Comparison of ENCODE assay signal across 8 cellular contexts in genomic region chr19:18290250-18291018, GRCh38. TPM values are rescaled to one million over a fixed set of nuclear protein-coding genes. Genes with fewer than 3 reads are reported as not detected.
A peak's percentile ranks its signal among the peaks of the same experiment; 100 is the strongest.
DNase-seq lines count a peak whose midpoint lies in the region; ATAC-seq, FAIRE-seq and TF ChIP-seq lines count a peak whose summit lies in the region.

No MANE protein-coding gene starts in this region.

- BruUV-seq in A673 (replicated peaks; lab: Mats Ljungman, UMichigan), result no TSS peak

- CTCF ChIA-PET in A673 (lab: Charles Lee), result no interaction called here
- CTCF ChIA-PET in H1 (lab: Charles Lee; ENCODE audit: partially characterized antibody), result interaction anchor here (0.8 to 2.6 kb wide), 4 partner anchors 11 to 43 kb away, joined by 4 to 8 read pairs (median 4); no protein-coding TSS in a partner anchor

- H3K27me3 ChIP-seq in A673 (replicated peaks; ENCODE audit: insufficient read depth, low read depth, low read length, poor library complexity) (no peaks in the 10 kb centered on the region), H1 (replicated peaks in 1 of 4; ENCODE audit: control insufficient read depth in 3 of 4, extremely low read depth in 1 of 4, insufficient read depth in 3 of 4, low read length in 3 of 4) (peaks cover 0 to 6% (median 0%) of the 10 kb centered on the region in 4 experiments; a peak in 3 of 7 replicates)

- H3K4me2 ChIP-seq in H1 (ENCODE audit: insufficient read depth in 1 of 2, low read depth in 2 of 2, low read length in 2 of 2), result peak overlapping the region in 1 of 2 experiments; percentile 75; a peak in 1 of 4 replicates

- H2BK120ac ChIP-seq in H1 (replicated peaks; ENCODE audit: low read depth, low read length), result peak overlapping the region; percentile 10

- H2BK20ac ChIP-seq in H1 (ENCODE audit: low read length), result 0 out of 2 replicates have a peak overlapping the region, but pooled peaks have one; percentile 32

- H3K9me3 ChIP-seq in A673 (ENCODE audit: low read depth, low read length, poor library complexity, severe bottlenecking) (no peaks in the 10 kb centered on the region), H1 (ENCODE audit: insufficient read depth in 2 of 2, low read depth in 1 of 2, low read length in 1 of 2) (no peaks in the 10 kb centered on the region)

- TF ChIP-seq CTCF in A673 (conservative IDR thresholded peaks at IDR 0.05; ENCODE audit: low read depth, low read length), result no peak
- no peak for TF ChIP-seq CTCF in H1 (IDR thresholded peaks at IDR 0.05; ENCODE audit: control extremely low read depth in 1 of 3, insufficient read depth in 1 of 3, low read depth in 1 of 3, low read length in 3 of 3)

- peaks cover 27% of the 10 kb centered on the region for H3K23me2 ChIP-seq in H1 (ENCODE audit: low read depth, low read length)

- TF ChIP-seq RAD21 in H1 (IDR thresholded peaks at IDR 0.05 in 1 of 2, conservative IDR thresholded peaks at IDR 0.05 in 1 of 2; ENCODE audit: low read depth in 2 of 2, low read length in 2 of 2), result no peak

- no peak overlapping the region for H3K56ac ChIP-seq in H1 (replicated peaks; ENCODE audit: insufficient read length, low read depth, low read length)

- H2BK15ac ChIP-seq in H1 (ENCODE audit: low read length), result no peak overlapping the region; the same call in 1 of the 2 replicates

- H2AFZ ChIP-seq in H1 (ENCODE audit: low read length), result no peak overlapping the region

- DNase-seq in A673 (ENCODE audit: low spot score) (no peak), H1 (ENCODE audit: low read depth in 1 of 2, low spot score in 2 of 2) (no peak), occipital lobe (lab: John Stamatoyannopoulos, UW) (no peak), AG20443 (ENCODE audit: low spot score) (no peak)
- peak; percentile 81 to 83 for DNase-seq in activated CD4-positive, alpha-beta T cell treated with anti-CD3 and anti-CD28 coated beads, Interleukin-2, amount 50 U/mL, for 4 hours
- peak; percentile 90 to 96 (median 92) for DNase-seq in stimulated activated CD4-positive, alpha-beta T cell treated with anti-CD3 and anti-CD28 coated beads, Interleukin-12 subunit alpha, Interleukin-12 subunit beta, amount 100 ng/mL, for 48 hours (ENCODE audit: low read depth in 2 of 3, low spot score in 1 of 3)

- POLR2A ChIA-PET in A673 (lab: Charles Lee; ENCODE audit: low non-redundant PET) (no interaction called here), H1 (lab: Charles Lee; ENCODE audit: partially characterized antibody) (interaction anchor here (1.0 to 6.2 kb wide), 4 partner anchors 10 to 127 kb away, joined by 3 to 237 read pairs (median 42); partner anchors contain the start of genes JUND and SSBP4)

- FAIRE-seq in H1 (lab: Jason Lieb, UNC), result no peak

- no peak overlapping the region for H3K9ac ChIP-seq in H1 (replicated peaks in 1 of 4; ENCODE audit: extremely low read depth in 1 of 4, low read depth in 3 of 4, low read length in 3 of 4)

- TF ChIP-seq EP300 in H1 (IDR thresholded peaks at IDR 0.05; ENCODE audit: borderline replicate concordance in 1 of 2, low read depth in 2 of 2, low read length in 2 of 2), result no peak

- no peak overlapping the region for H4K5ac ChIP-seq in H1 (ENCODE audit: insufficient read length, low read depth, low read length)

- no peaks in the 10 kb centered on the region for H3K36me3 ChIP-seq in A673 (ENCODE audit: insufficient read depth, low read length, poor library complexity, severe bottlenecking)
- no peaks in the 10 kb centered on the region for H3K36me3 ChIP-seq in H1 (ENCODE audit: control insufficient read depth in 2 of 4, insufficient read depth in 4 of 4, low read length in 3 of 4)

- peak overlapping the region; percentile 28 for H3K27ac ChIP-seq in A673 (ENCODE audit: low read depth, low read length, poor library complexity, severe bottlenecking)
- no peak overlapping the region for H3K27ac ChIP-seq in H1 (ENCODE audit: low read depth, low read length)

- ATAC-seq in HG03108 (IDR thresholded peaks at IDR 0.05; ENCODE audit: unreplicated experiment) (peak; percentile 30), HG03139 (IDR thresholded peaks at IDR 0.05; ENCODE audit: unreplicated experiment) (no peak)

- H3K14ac ChIP-seq in H1 (ENCODE audit: insufficient read length), result no peak overlapping the region

- no peaks in the 10 kb centered on the region for H3K79me2 ChIP-seq in H1 (ENCODE audit: control insufficient read depth in 1 of 2, insufficient read depth in 2 of 2, low read length in 2 of 2)

- no peak overlapping the region; the same call in 1 of the 2 replicates for H2BK5ac ChIP-seq in H1 (ENCODE audit: low read depth, low read length)

- intact Hi-C loops in A673 (cut with micrococcal nuclease; ENCODE audit: unreplicated experiment), result no loop called here

- H3K23ac ChIP-seq in H1 (ENCODE audit: insufficient read length), result no peak overlapping the region

- H4K20me1 ChIP-seq in H1 (replicated peaks in 1 of 2; ENCODE audit: control insufficient read depth in 1 of 2, insufficient read depth in 2 of 2, low read length in 2 of 2), result peaks cover 0 to 6% of the 10 kb centered on the region in 2 experiments

- H2AK5ac ChIP-seq in H1 (ENCODE audit: low read depth, low read length), result peak overlapping the region; percentile 89

- no peak overlapping the region for H3K4ac ChIP-seq in H1 (replicated peaks; ENCODE audit: insufficient read length, low read depth, low read length)

- no peaks in the 10 kb centered on the region for H3K79me1 ChIP-seq in H1 (ENCODE audit: low read depth, low read length)

- peak overlapping the region; percentile 86 for H4K91ac ChIP-seq in H1 (replicated peaks; ENCODE audit: insufficient read length, low read length)

- peak overlapping the region; percentile 94; the same call in 1 of the 2 replicates for H2BK12ac ChIP-seq in H1 (ENCODE audit: low read depth, low read length)

- H3K4me3 ChIP-seq in A673 (ENCODE audit: low read depth, low read length, poor library complexity, severe bottlenecking), result no peak overlapping the region
- H3K4me3 ChIP-seq in H1 (ENCODE audit: extremely low read depth in 1 of 4, insufficient read depth in 2 of 4, low read depth in 3 of 4, low read length in 4 of 4), result no peak overlapping the region

- H3K18ac ChIP-seq in H1 (ENCODE audit: extremely low read depth, low read length), result peak overlapping the region; percentile 56; the same call in 1 of the 2 replicates

- H4K8ac ChIP-seq in H1 (ENCODE audit: extremely low read depth, insufficient read depth, low read length), result no peak overlapping the region; the same call in 1 of the 2 replicates

- TF ChIP-seq POLR2A in H1 (IDR thresholded peaks at IDR 0.05; ENCODE audit: control extremely low read depth in 1 of 2, low read depth in 2 of 2, low read length in 2 of 2), result no peak

- H3K4me1 ChIP-seq in A673 (ENCODE audit: insufficient read depth, low read length, poor library complexity, severe bottlenecking) (peaks cover 40% of the 10 kb centered on the region), H1 (replicated peaks in 1 of 4; ENCODE audit: control insufficient read depth in 3 of 4, insufficient read depth in 4 of 4, low read length in 3 of 4) (peaks cover 4 to 37% (median 28%) of the 10 kb centered on the region in 4 experiments)

- WGBS in H1 (ENCODE audit: extremely low coverage in 1 of 2, insufficient coverage in 1 of 2, insufficient read length in 1 of 2, insufficient replicate concordance in 2 of 2, low coverage in 1 of 2, low lambda C conversion rate in 2 of 2, missing lambda C conversion rate in 1 of 2), 2 experiments, result 85 to 100% methylated on average over 1 to 13 of the region's 15 CpGs

RNA-seq across cellular contexts. Expression of gene JUND, which starts 9.0 kb away (rescaled TPM):
- total RNA-seq in A673 (2021) (128 and 136 TPM in 2 replicates), occipital lobe (70.7 TPM)
- 77.5 and 95.8 TPM in 2 replicates for total RNA-seq in H1 (2021; fragmentation: NEBNext Ultra II Directional; extraction: Animal tissue kit (Norgen Biotek cat#: 25700))
- 54.0 and 64.4 TPM in 2 replicates for polyA plus RNA-seq in H1 (2011; rRNA removed)
- 88.8 TPM for polyA plus RNA-seq in H1 (2011; cell fraction: cytosol; rRNA removed)
- 97.7 TPM for polyA plus RNA-seq in H1 (2011; cell fraction: nucleus; rRNA removed)
- 15.6 to 62.2 TPM (median 61.4 TPM) in 4 replicates for polyA plus RNA-seq in H1 (2012, experiment 1 of 2)
- 20.8 TPM for polyA plus RNA-seq in H1 (2012, experiment 2 of 2)
- 45.5 TPM for polyA plus RNA-seq in H1 (2013, experiment 1 of 2)
- polyA plus RNA-seq in H1 (2013, experiment 2 of 2), result 50.7 TPM
- 21.2 and 23.0 TPM in 2 replicates for polyA minus RNA-seq in H1 (2011; rRNA and poly(A)+ RNA removed)
- polyA minus RNA-seq in H1 (2011; cell fraction: cytosol; rRNA and poly(A)+ RNA removed), result 115 TPM
- 188 TPM for polyA minus RNA-seq in H1 (2011; cell fraction: nucleus; rRNA and poly(A)+ RNA removed)

RNA-seq across cellular contexts. Expression of gene IQCN, which starts 16.2 kb away (rescaled TPM):
- 10.2 and 12.0 TPM in 2 replicates for total RNA-seq in A673 (2021)
- total RNA-seq in H1 (2021; fragmentation: NEBNext Ultra II Directional; extraction: Animal tissue kit (Norgen Biotek cat#: 25700)), result 0.31 and 1.0 TPM in 2 replicates
- polyA plus RNA-seq in H1 (2011; rRNA removed), result 0.36 and 0.82 TPM in 2 replicates
- 0.45 TPM for polyA plus RNA-seq in H1 (2011; cell fraction: cytosol; rRNA removed)
- polyA plus RNA-seq in H1 (2011; cell fraction: nucleus; rRNA removed), result 4.0 TPM
- polyA plus RNA-seq in H1 (2012, experiment 1 of 2), result 0.22 to 0.46 TPM (median 0.31 TPM) in 4 replicates
- polyA plus RNA-seq in H1 (2012, experiment 2 of 2), result 0.18 TPM
- polyA plus RNA-seq in H1 (2013, experiment 1 of 2), result 0.12 TPM
- 0.15 TPM for polyA plus RNA-seq in H1 (2013, experiment 2 of 2)
- 0.98 and 1.9 TPM in 2 replicates for polyA minus RNA-seq in H1 (2011; rRNA and poly(A)+ RNA removed)
- 0.51 TPM for polyA minus RNA-seq in H1 (2011; cell fraction: cytosol; rRNA and poly(A)+ RNA removed)
- polyA minus RNA-seq in H1 (2011; cell fraction: nucleus; rRNA and poly(A)+ RNA removed), result 3.5 TPM
- 0.47 TPM for total RNA-seq in occipital lobe

RNA-seq across cellular contexts. Expression of gene LSM4, which starts 32.4 kb away (rescaled TPM):
- total RNA-seq in A673 (2021) (252 and 262 TPM in 2 replicates), occipital lobe (72.2 TPM)
- total RNA-seq in H1 (2021; fragmentation: NEBNext Ultra II Directional; extraction: Animal tissue kit (Norgen Biotek cat#: 25700)), result 319 and 344 TPM in 2 replicates
- polyA plus RNA-seq in H1 (2011; rRNA removed), result 302 and 380 TPM in 2 replicates
- polyA plus RNA-seq in H1 (2011; cell fraction: cytosol; rRNA removed), result 472 TPM
- 307 TPM for polyA plus RNA-seq in H1 (2011; cell fraction: nucleus; rRNA removed)
- polyA plus RNA-seq in H1 (2012, experiment 1 of 2), result 245 to 329 TPM (median 314 TPM) in 4 replicates
- 316 TPM for polyA plus RNA-seq in H1 (2012, experiment 2 of 2)
- 312 TPM for polyA plus RNA-seq in H1 (2013, experiment 1 of 2)
- 316 TPM for polyA plus RNA-seq in H1 (2013, experiment 2 of 2)
- polyA minus RNA-seq in H1 (2011; rRNA and poly(A)+ RNA removed), result 47.1 and 48.2 TPM in 2 replicates
- polyA minus RNA-seq in H1 (2011; cell fraction: cytosol; rRNA and poly(A)+ RNA removed), result 90.1 TPM
- 101 TPM for polyA minus RNA-seq in H1 (2011; cell fraction: nucleus; rRNA and poly(A)+ RNA removed)

RNA-seq across cellular contexts. Expression of gene PGPEP1, which starts 50.0 kb away (rescaled TPM):
- 15.8 and 23.0 TPM in 2 replicates for total RNA-seq in A673 (2021)
- 33.2 and 33.4 TPM in 2 replicates for total RNA-seq in H1 (2021; fragmentation: NEBNext Ultra II Directional; extraction: Animal tissue kit (Norgen Biotek cat#: 25700))
- polyA plus RNA-seq in H1 (2011; rRNA removed), result 16.6 and 17.0 TPM in 2 replicates
- 19.4 TPM for polyA plus RNA-seq in H1 (2011; cell fraction: cytosol; rRNA removed)
- 29.1 TPM for polyA plus RNA-seq in H1 (2011; cell fraction: nucleus; rRNA removed)
- polyA plus RNA-seq in H1 (2012, experiment 1 of 2), result 21.0 to 25.1 TPM (median 23.6 TPM) in 4 replicates
- 19.1 TPM for polyA plus RNA-seq in H1 (2012, experiment 2 of 2)
- polyA plus RNA-seq in H1 (2013, experiment 1 of 2), result 41.9 TPM
- 41.8 TPM for polyA plus RNA-seq in H1 (2013, experiment 2 of 2)
- polyA minus RNA-seq in H1 (2011; rRNA and poly(A)+ RNA removed), result 58.5 and 73.6 TPM in 2 replicates
- 23.0 TPM for polyA minus RNA-seq in H1 (2011; cell fraction: cytosol; rRNA and poly(A)+ RNA removed)
- polyA minus RNA-seq in H1 (2011; cell fraction: nucleus; rRNA and poly(A)+ RNA removed), result 27.0 TPM
- total RNA-seq in occipital lobe, result 14.2 TPM

Comparison
In these comparisons a context has a peak if more than half of its experiments do, and no peak if none do; other contexts are left out.
1. DNase-seq: peak in activated CD4-positive, alpha-beta T cell treated with anti-CD3 and anti-CD28 coated beads, Interleukin-2, amount 50 U/mL, for 4 hours (2 of 2) and stimulated activated CD4-positive, alpha-beta T cell treated with anti-CD3 and anti-CD28 coated beads, Interleukin-12 subunit alpha, Interleukin-12 subunit beta, amount 100 ng/mL, for 48 hours (3 of 3); none in A673 (single experiment), H1 (0 of 2), occipital lobe (single experiment) and AG20443 (single experiment).